In the genomic region with DNA sequence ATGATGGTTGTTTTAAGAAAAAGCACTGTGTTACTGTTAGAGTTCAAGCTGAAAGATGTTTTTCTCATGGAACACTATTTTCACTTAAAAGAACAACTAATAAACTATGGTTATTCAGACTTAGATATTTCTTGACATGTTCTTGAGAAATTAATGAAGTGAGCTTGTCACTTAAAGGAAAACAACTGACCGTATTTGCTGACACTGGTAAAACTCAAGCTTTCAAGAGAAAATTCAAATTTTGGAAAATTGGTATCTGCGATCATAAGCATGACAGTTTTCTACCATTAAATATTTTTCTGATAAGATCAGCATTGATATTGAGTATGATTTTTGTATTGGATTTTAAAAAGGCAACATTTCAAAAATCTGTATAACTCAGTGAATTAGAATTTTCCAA, we compare ENCODE assay signal across 9 cellular contexts.
"Had no signal": no experiment of that assay in that cellular context is flagged by ENCODE, and none has a peak within 500 bp of the region (broad histone marks: within the 10 kb centered on the region; RNA-seq: fewer than 3 reads in every experiment).

No MANE protein-coding gene starts in this region.

- H3K4me3 ChIP-seq: GM23338 had no signal

- H3K4me1 Mint-ChIP-seq: GM23338, H9, IgD-negative memory B cell had no signal

- FAIRE-seq: H1, H54 had no signal

- H3K4me3 Mint-ChIP-seq: GM23338, H9, IgD-negative memory B cell had no signal

- H3K9me3 Mint-ChIP-seq: GM23338 had no signal

- ATAC-seq: GM23338 had no signal

- H3K36me3 Mint-ChIP-seq: IgD-negative memory B cell had no signal

- H3K27me3 Mint-ChIP-seq: IgD-negative memory B cell had no signal

- DNase-seq: H9, HCEC 1CT, KBM-7 had no signal

- H3K27ac Mint-ChIP-seq: GM23338, H9, IgD-negative memory B cell had no signal

- H3K27ac ChIP-seq: HL-60, KMS-11 had no signal

- H3K9ac ChIP-seq: KMS-11 had no signal

- H2AFZ ChIP-seq: GM23338 had no signal

- H3K4me2 ChIP-seq: GM23338, KMS-11 had no signal
